23 cellular contexts compared by ENCODE assay signal in the genomic region with DNA sequence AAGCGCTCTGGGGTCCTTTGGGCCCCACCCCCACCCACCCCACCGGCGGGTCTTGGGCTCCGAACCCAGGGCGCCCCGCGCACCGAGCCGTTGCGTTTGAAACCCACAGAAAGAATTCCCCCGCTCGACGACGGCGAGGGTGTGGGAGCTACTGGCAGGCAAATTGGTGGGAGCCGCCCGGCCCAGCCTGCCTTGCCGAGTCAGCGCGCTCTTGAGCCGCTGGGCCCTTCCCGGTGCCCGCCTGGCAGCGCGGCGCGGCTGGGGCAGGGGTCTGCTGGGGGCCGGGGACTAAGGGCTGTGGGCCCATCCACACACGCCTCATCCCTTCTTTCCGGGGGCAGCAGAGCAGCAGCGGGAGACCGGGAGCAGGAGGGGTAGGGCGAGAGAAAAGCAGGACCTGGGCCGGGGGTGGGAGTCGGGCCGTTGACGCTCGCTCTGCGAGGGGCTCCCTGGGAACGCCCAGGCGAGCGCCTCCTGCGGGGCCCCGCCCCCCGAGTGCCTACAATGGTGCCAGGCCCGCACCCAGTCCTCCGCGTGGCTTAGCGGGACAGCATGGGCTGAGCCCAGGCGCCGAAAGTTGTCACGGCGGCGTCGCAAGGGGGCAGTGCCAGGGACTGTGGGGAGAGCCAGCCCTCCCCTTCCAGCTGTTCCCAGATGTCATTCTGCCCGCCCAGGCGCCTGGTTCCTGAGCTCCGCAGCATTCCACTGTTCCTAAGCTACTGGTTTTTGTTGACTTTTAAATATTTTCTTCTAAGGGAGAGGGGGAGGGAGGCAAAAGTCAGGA. TPM values are rescaled to one million over a fixed set of nuclear protein-coding genes. Genes with fewer than 3 reads are reported as not detected.
A peak's percentile ranks its signal among the peaks of the same experiment; 100 is the strongest.
DNase-seq lines count a peak whose midpoint lies in the region; ATAC-seq and TF ChIP-seq lines count a peak whose summit lies in the region.
"Had no signal": no experiment of that assay in that cellular context is flagged by ENCODE, and none has a peak within 500 bp of the region (broad histone marks: within the 10 kb centered on the region; RNA-seq: fewer than 3 reads in every experiment).

Gene C1orf94 (plus strand): TSS at position 78 of the 784 bp plus-strand sequence. CDS start 883 bp downstream, outside the sequence.

- TF ChIP-seq CTCF in body of pancreas (IDR thresholded peaks at IDR 0.05) = no peak

- ATAC-seq in body of pancreas (peak; percentile 18), HG03097 (IDR thresholded peaks at IDR 0.05; ENCODE audit: low FRiP score, unreplicated experiment) (no peak)
- ATAC-seq: activated T-cell treated with anti-CD3 and anti-CD28 coated beads, Interleukin-2, amount 50 U/mL, for 4 hours; left lung; T-helper 17 cell had no signal

- no peak for TF ChIP-seq POLR2A in body of pancreas (IDR thresholded peaks at IDR 0.05)

- H3K4me1 ChIP-seq in body of pancreas = peaks cover 6% of the 10 kb centered on the region
- peaks cover 20% of the 10 kb centered on the region for H3K4me1 ChIP-seq in iPS-20b (ENCODE audit: insufficient read depth, low read length)
- H3K4me1 ChIP-seq: BE2C, colonic mucosa, left lung, right lobe of liver had no signal

- H3K4me3 ChIP-seq in H7 (ENCODE audit: insufficient read depth, low read depth, low read length) (peak within 1 kb of the TSS; percentile 31; the same call in 1 of the 2 replicates), body of pancreas (no peak within 1 kb of the TSS), iPS-20b (ENCODE audit: low read length) (peak within 1 kb of the TSS; percentile 32; the same call in 1 of the 2 replicates)
- H3K4me3 ChIP-seq: colonic mucosa, left lung, right lobe of liver had no signal

- intact Hi-C loops in body of pancreas (cut with DNase I) = no loop called here

- H3K9me3 ChIP-seq in body of pancreas (no peaks in the 10 kb centered on the region), iPS-20b (ENCODE audit: insufficient read depth, low read depth, low read length) (no peaks in the 10 kb centered on the region)
- H3K9me3 ChIP-seq: BE2C, colonic mucosa, left lung, right lobe of liver had no signal

- DNase-seq in H7 (peak; percentile 85), body of pancreas (no peak), retina (peak; percentile 44), cerebellar nuclear complex (lab: John Stamatoyannopoulos, UW) (no peak)
- DNase-seq in activated CD4-positive, alpha-beta T cell treated with anti-CD3 and anti-CD28 coated beads for 4 hours = no peak
- DNase-seq: activated B cell treated with CpG ODN at 0.5 μM for 24 hours; activated naive CD4-positive, alpha-beta T cell treated with anti-CD3 and anti-CD28 coated beads, Interleukin-2, amount 50 U/mL, for 16 hours; activated T-cell treated with anti-CD3 and anti-CD28 coated beads, Interleukin-2, amount 50 U/mL, for 4 hours; BE2C; Calu3; colonic mucosa; hippocampal formation; left lung; NCI-H1436; NCI-H2171 treated with DMSO at 0.1 percent for 48 hours; NCI-H748 treated with DMSO at 0.1 percent for 48 hours; occipital lobe; OCI-M1; right lobe of liver; SIG-M5; T-helper 17 cell had no signal

- H3K27ac ChIP-seq in body of pancreas (no peak within 1 kb of the TSS), iPS-20b (ENCODE audit: low read length) (no peak within 1 kb of the TSS)
- H3K27ac ChIP-seq: colonic mucosa, left lung, right lobe of liver had no signal

- WGBS in body of pancreas, 2 donors = 4 to 6% methylated on average over 12 to 55 of the region's 58 CpGs

- no peak within 1 kb of the TSS for H3K9ac ChIP-seq in iPS-20b (ENCODE audit: low read depth, low read length)

- H3K36me3 ChIP-seq in H7 (replicated peaks; ENCODE audit: control insufficient read depth, insufficient read depth, low read length) (no peaks in the 10 kb centered on the region), body of pancreas (replicated peaks in 1 of 2; ENCODE audit: insufficient read depth in 1 of 2, low read depth in 2 of 2) (no peaks in the 10 kb centered on the region), iPS-20b (ENCODE audit: insufficient read depth, low read depth, low read length) (no peaks in the 10 kb centered on the region)
- H3K36me3 ChIP-seq: BE2C, colonic mucosa, left lung, right lobe of liver had no signal

- H3K27me3 ChIP-seq in H7 (ENCODE audit: control insufficient read depth, insufficient read depth, low read length) (peaks cover 9% of the 10 kb centered on the region), body of pancreas (peaks cover 0 to 13% of the 10 kb centered on the region in 2 donors), iPS-20b (ENCODE audit: insufficient read depth, low read length) (peaks cover 18% of the 10 kb centered on the region)
- H3K27me3 ChIP-seq: BE2C had no signal

RNA-seq across cellular contexts. Expression of gene C1orf94, which starts in this region (rescaled TPM):
- 6.5 and 11.8 TPM in 2 replicates for total RNA-seq in H7 (2014; rRNA removed; shearing (Covaris generic))
- not detected for total RNA-seq in body of pancreas
- total RNA-seq: activated B cell treated with CpG ODN at 0.5 μM for 24 hours; activated T-cell treated with anti-CD3 and anti-CD28 coated beads, Interleukin-2, amount 50 U/mL, for 4 hours; Calu3; colonic mucosa; left lung; right lobe of liver; T-helper 17 cell had no signal

Comparison
In these comparisons a context has a peak if more than half of its experiments do, and no peak if none do; other contexts are left out.
1. Peak in ATAC-seq in body of pancreas; RNA of the gene not detected or under 1 TPM.
2. DNase-seq: peak in H7 (single experiment) and retina (single experiment); none in body of pancreas (0 of 4), cerebellar nuclear complex (0 of 2) and activated CD4-positive, alpha-beta T cell treated with anti-CD3 and anti-CD28 coated beads for 4 hours (0 of 2).
3. H3K4me3 ChIP-seq: peak in H7 (single experiment) and iPS-20b (single experiment); none in body of pancreas (0 of 2).